In the genomic region with DNA sequence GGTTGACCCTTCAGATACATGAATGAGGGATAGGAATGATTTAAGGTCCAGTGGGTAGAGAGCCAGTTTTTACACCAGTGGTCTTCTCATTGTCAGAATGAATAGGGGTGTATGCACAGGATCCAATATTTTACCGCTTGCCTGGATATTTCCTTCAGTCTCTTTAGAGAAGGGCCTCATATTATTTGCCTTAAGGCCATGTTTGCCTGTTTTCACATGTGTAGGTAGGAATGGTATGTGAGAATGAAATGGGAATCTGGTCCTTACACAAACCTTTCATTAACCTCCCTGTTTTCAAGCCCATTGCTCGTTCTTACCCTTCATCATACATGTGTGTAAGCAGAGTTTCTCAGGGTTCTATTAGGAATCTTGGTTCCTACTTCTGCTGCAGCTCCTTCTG, we compare ENCODE assay signal across 21 cellular contexts.
"Had no signal": no experiment of that assay in that cellular context is flagged by ENCODE, and none has a peak within 500 bp of the region (broad histone marks: within the 10 kb centered on the region; RNA-seq: fewer than 3 reads in every experiment).

No MANE protein-coding gene starts in this region.

- DNase-seq: IMR-90, MV-4-11, NCI-H1048, NCI-H1105, NCI-H1417, NCI-H1436 treated with DMSO at 0.1 percent for 48 hours, NCI-H1694, NCI-H187 treated with DMSO at 0.1 percent for 48 hours, NCI-H2029 treated with DMSO at 0.1 percent for 48 hours, NCI-H2171 treated with DMSO at 0.1 percent for 48 hours, NCI-H345, NCI-H446 treated with DMSO at 0.1 percent for 48 hours, NCI-H510A treated with DMSO at 0.1 percent for 48 hours, NCI-H526, Right ventricle myocardium superior, RPMI8226, SIG-M5 had no signal

- H3K27ac ChIP-seq: KMS-11 had no signal

- H3K9ac ChIP-seq: KMS-11 had no signal

- ATAC-seq: HepG2, SK-N-SH treated with all-trans-retinoic acid at 6 μM for 48 hours had no signal

- FAIRE-seq: HepG2, RCC 7860 had no signal

- H3K4me2 ChIP-seq: KMS-11 had no signal
